10 cellular contexts compared by ENCODE assay signal in genomic region chr12:130796985-130797686, GRCh38. TPM values are rescaled to one million over a fixed set of nuclear protein-coding genes. Genes with fewer than 3 reads are reported as not detected.
A peak's percentile ranks its signal among the peaks of the same experiment; 100 is the strongest.
DNase-seq lines count a peak whose midpoint lies in the region; ATAC-seq and TF ChIP-seq lines count a peak whose summit lies in the region.
"Had no signal": no experiment of that assay in that cellular context is flagged by ENCODE, and none has a peak within 500 bp of the region (broad histone marks: within the 10 kb centered on the region; RNA-seq: fewer than 3 reads in every experiment).

No MANE protein-coding gene starts in this region.

- H3K27ac Mint-ChIP-seq in naive thymus-derived CD4-positive, alpha-beta T cell: peak overlapping the region; percentile 21 to 90 (median 72)

- DNase-seq in GM13976 (ENCODE audit: low spot score): peak; percentile 74
- DNase-seq in activated CD4-positive, alpha-beta T cell treated with anti-CD3 and anti-CD28 coated beads, Interleukin-2, amount 50 U/mL, for 4 hours: peak; percentile 13 to 15
- DNase-seq in naive thymus-derived CD4-positive, alpha-beta T cell: peak in 5 of 9 donors; percentile 5 to 38 (median 15)
- no peak for DNase-seq in SKM-1 (lab: John Stamatoyannopoulos, UW; ENCODE audit: unreplicated experiment)
- no peak for DNase-seq in NCI-H446 (lab: John Stamatoyannopoulos, UW)
- no peak for DNase-seq in DMS79 treated with DMSO at 0.1 percent for 48 hours (lab: John Stamatoyannopoulos, UW)
- DNase-seq in OCI-M1 (lab: John Stamatoyannopoulos, UW): no peak
- DNase-seq: Caco-2 had no signal

- no peaks in the 10 kb centered on the region for H3K9me3 ChIP-seq in naive thymus-derived CD4-positive, alpha-beta T cell (ENCODE audit: control insufficient read depth in 2 of 3, low read length in 3 of 3)
- H3K9me3 ChIP-seq: Caco-2 had no signal

- H3K36me3 Mint-ChIP-seq in naive thymus-derived CD4-positive, alpha-beta T cell: peaks cover 22 to 70% (median 28%) of the 10 kb centered on the region in 5 donors

- peaks cover 0 to 2% (median 0%) of the 10 kb centered on the region in 11 donors for H3K9me3 Mint-ChIP-seq in naive thymus-derived CD4-positive, alpha-beta T cell

- no peak for TF ChIP-seq CTCF in GM13976 (IDR thresholded peaks at IDR 0.05; ENCODE audit: borderline replicate concordance, control extremely low read depth, extremely low read depth, insufficient read depth, missing control alignments)

- H3K4me1 Mint-ChIP-seq in naive thymus-derived CD4-positive, alpha-beta T cell: peaks cover 0 to 18% (median 3%) of the 10 kb centered on the region in 7 donors

- H3K4me1 ChIP-seq in naive thymus-derived CD4-positive, alpha-beta T cell (ENCODE audit: control insufficient read depth in 2 of 2, insufficient read depth in 2 of 2, low read length in 2 of 2): peaks cover 0 to 5% of the 10 kb centered on the region in 2 donors
- H3K4me1 ChIP-seq: Caco-2 had no signal

- H3K27ac ChIP-seq in naive thymus-derived CD4-positive, alpha-beta T cell (ENCODE audit: low read depth, low read length): peak overlapping the region; percentile 36
- H3K27ac ChIP-seq: cardiac muscle cell had no signal

- no peaks in the 10 kb centered on the region for H3K27me3 ChIP-seq in naive thymus-derived CD4-positive, alpha-beta T cell (ENCODE audit: control insufficient read depth in 2 of 2, insufficient read depth in 2 of 2, low read length in 2 of 2)
- H3K27me3 ChIP-seq: cardiac muscle cell had no signal

- peak overlapping the region in 9 of 10 donors; percentile 41 to 75 (median 59) for H3K4me3 Mint-ChIP-seq in naive thymus-derived CD4-positive, alpha-beta T cell

- intact Hi-C loops in naive thymus-derived CD4-positive, alpha-beta T cell (cut with micrococcal nuclease): loop anchor here in 1 of 2 donors (2.0 kb wide), 1 partner anchor 20 kb away; no protein-coding TSS in a partner anchor

- POLR2A ChIA-PET in naive thymus-derived CD4-positive, alpha-beta T cell (lab: Charles Lee): no interaction called here

- CTCF ChIA-PET in naive thymus-derived CD4-positive, alpha-beta T cell (lab: Charles Lee): no interaction called here

- H3K27me3 Mint-ChIP-seq in naive thymus-derived CD4-positive, alpha-beta T cell: no peaks in the 10 kb centered on the region

- ATAC-seq in HG02610 (IDR thresholded peaks at IDR 0.05; ENCODE audit: unreplicated experiment): peak; percentile 75
- ATAC-seq in naive thymus-derived CD4-positive, alpha-beta T cell: peak; percentile 85

- H3K36me3 ChIP-seq in naive thymus-derived CD4-positive, alpha-beta T cell (ENCODE audit: control insufficient read depth in 2 of 3, insufficient read depth in 3 of 3, low read length in 3 of 3): peaks cover 0 to 63% (median 3%) of the 10 kb centered on the region in 3 experiments

- in situ Hi-C loops in GM13976 (cut with MboI; ENCODE audit: low sequenced_read_pairs, unreplicated experiment): no loop called here

- peak overlapping the region; percentile 35 for H3K4me3 ChIP-seq in naive thymus-derived CD4-positive, alpha-beta T cell (ENCODE audit: low read length)
- H3K4me3 ChIP-seq: cardiac muscle cell had no signal

RNA-seq across cellular contexts. Expression of gene STX2, which starts 41.9 kb away (rescaled TPM):
- 10 to 100 TPM; 15.3 to 30.3 (median 21.5) TPM for total RNA-seq in naive thymus-derived CD4-positive, alpha-beta T cell
- polyA plus RNA-seq in naive thymus-derived CD4-positive, alpha-beta T cell: 1 to 10 TPM; 7.6 to 8.0 TPM

Comparison
In these comparisons a context has a peak if more than half of its experiments do, and no peak if none do; other contexts are left out.
1. DNase-seq: peak in GM13976 (single experiment), activated CD4-positive, alpha-beta T cell treated with anti-CD3 and anti-CD28 coated beads, Interleukin-2, amount 50 U/mL, for 4 hours (2 of 2) and naive thymus-derived CD4-positive, alpha-beta T cell (5 of 9); none in SKM-1 (single experiment), NCI-H446 (0 of 2), DMS79 treated with DMSO at 0.1 percent for 48 hours (single experiment) and OCI-M1 (single experiment).